In the genomic region with DNA sequence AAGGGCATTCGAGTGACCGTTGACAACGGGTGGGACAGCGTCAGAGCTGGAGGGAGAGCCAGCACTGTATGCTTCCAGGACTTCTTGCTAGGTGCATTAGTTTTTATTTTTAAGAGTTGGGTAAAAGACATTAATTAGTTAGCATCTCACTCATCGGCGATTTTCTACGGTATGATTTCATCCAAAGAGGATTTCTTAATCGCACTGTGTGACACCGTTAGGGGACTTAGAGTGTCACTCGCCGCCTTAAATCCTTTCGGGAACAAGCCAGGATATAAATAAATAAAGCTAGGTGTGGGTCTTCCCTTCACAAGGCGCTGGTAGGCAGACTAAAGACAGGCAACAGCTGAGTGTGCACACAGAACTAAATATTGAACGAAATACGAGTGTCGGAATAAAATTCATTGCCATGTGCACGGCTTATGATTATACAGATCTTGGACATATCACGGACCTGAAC, we compare ENCODE assay signal across 9 cellular contexts. TPM values are rescaled to one million over a fixed set of nuclear protein-coding genes. Genes with fewer than 3 reads are reported as not detected.
DNase-seq lines count a peak whose midpoint lies in the region; ATAC-seq and TF ChIP-seq lines count a peak whose summit lies in the region.
"Had no signal": no experiment of that assay in that cellular context is flagged by ENCODE, and none has a peak within 500 bp of the region (broad histone marks: within the 10 kb centered on the region; RNA-seq: fewer than 3 reads in every experiment).

No MANE protein-coding gene starts in this region.

- no peaks in the 10 kb centered on the region for H3K9me3 ChIP-seq in HEK293 (ENCODE audit: control insufficient read depth, insufficient read depth, low read depth, low read length)
- no peaks in the 10 kb centered on the region for H3K9me3 ChIP-seq in right atrium auricular region
- H3K9me3 ChIP-seq in sigmoid colon, result no peaks in the 10 kb centered on the region
- no peaks in the 10 kb centered on the region for H3K9me3 ChIP-seq in effector memory CD4-positive, alpha-beta T cell (ENCODE audit: control insufficient read depth, low read length)

- H3K27ac ChIP-seq in HEK293 (ENCODE audit: extremely low read depth, low read depth, low read length) (no peak overlapping the region), right atrium auricular region (peak overlapping the region; percentile 81 to 87), sigmoid colon (peak overlapping the region; percentile 89 to 96 (median 94))
- no peak overlapping the region for H3K27ac ChIP-seq in effector memory CD4-positive, alpha-beta T cell (ENCODE audit: insufficient read depth, low read length, poor library complexity, severe bottlenecking)

- CTCF ChIA-PET in HEK293 (lab: Yijun Ruan, JAX), result no interaction called here

- H3K27me3 ChIP-seq in right atrium auricular region, result no peaks in the 10 kb centered on the region
- no peaks in the 10 kb centered on the region for H3K27me3 ChIP-seq in sigmoid colon
- no peaks in the 10 kb centered on the region for H3K27me3 ChIP-seq in effector memory CD4-positive, alpha-beta T cell (replicated peaks; ENCODE audit: control insufficient read depth, insufficient read depth, low read length, poor library complexity, severe bottlenecking)

- intact Hi-C loops in sigmoid colon (cut with DNase I), result loop anchor here (2.0 to 10.0 kb wide), 6 partner anchors 64 to 386 kb away; no protein-coding TSS in a partner anchor

- WGBS in sigmoid colon, 2 donors, result 2 to 4% methylated on average over 18 of the region's 18 CpGs

- DNase-seq in right atrium auricular region (ENCODE audit: low spot score), result no peak
- DNase-seq in sigmoid colon, result peak; percentile 58
- DNase-seq in effector memory CD4-positive, alpha-beta T cell, result no peak
- DNase-seq in H4 (ENCODE audit: low spot score), result no peak
- no peak for DNase-seq in OCI-M1 (lab: John Stamatoyannopoulos, UW)
- DNase-seq in UCSD-AML1 (lab: John Stamatoyannopoulos, UW; ENCODE audit: unreplicated experiment), result no peak
- DNase-seq: effector CD4-positive, alpha-beta T cell had no signal

- no peak for TF ChIP-seq EP300 in sigmoid colon (IDR thresholded peaks at IDR 0.05)

- H3K4me3 ChIP-seq in HEK293 (ENCODE audit: low read depth, low read length), result peak overlapping the region; percentile 79
- peak overlapping the region; percentile 62 to 71 for H3K4me3 ChIP-seq in right atrium auricular region
- peak overlapping the region; percentile 73 to 88 (median 85) for H3K4me3 ChIP-seq in sigmoid colon
- no peak overlapping the region for H3K4me3 ChIP-seq in effector memory CD4-positive, alpha-beta T cell (ENCODE audit: insufficient read depth, low read depth, low read length, poor library complexity, severe bottlenecking)

- H3K36me3 ChIP-seq in HEK293 (ENCODE audit: control insufficient read depth in 2 of 2, insufficient read depth in 1 of 2, low read length in 2 of 2) (no peaks in the 10 kb centered on the region), right atrium auricular region (no peaks in the 10 kb centered on the region), sigmoid colon (no peaks in the 10 kb centered on the region)
- H3K36me3 ChIP-seq in effector memory CD4-positive, alpha-beta T cell (ENCODE audit: control insufficient read depth, insufficient read depth, low read length), result no peaks in the 10 kb centered on the region

- peak; percentile 47; the same call in 2 of the 3 replicates for ATAC-seq in SK-N-SH treated with all-trans-retinoic acid at 6 μM for 48 hours

- no peak for TF ChIP-seq POLR2A in sigmoid colon (IDR thresholded peaks at IDR 0.05)

- TF ChIP-seq CTCF in HEK293 (tag by site-specific recombination; IDR thresholded peaks at IDR 0.05), result no peak
- no peak for TF ChIP-seq CTCF in right atrium auricular region (IDR thresholded peaks at IDR 0.05)
- TF ChIP-seq CTCF in sigmoid colon (IDR thresholded peaks at IDR 0.05), result no peak

- H3K4me1 ChIP-seq in HEK293 (ENCODE audit: control insufficient read depth, insufficient read depth, low read length), result no peaks in the 10 kb centered on the region
- no peaks in the 10 kb centered on the region for H3K4me1 ChIP-seq in right atrium auricular region
- H3K4me1 ChIP-seq in sigmoid colon, result peaks cover 0 to 27% (median 4%) of the 10 kb centered on the region in 4 donors
- no peaks in the 10 kb centered on the region for H3K4me1 ChIP-seq in effector memory CD4-positive, alpha-beta T cell (ENCODE audit: control insufficient read depth, insufficient read depth, low read length, poor library complexity, severe bottlenecking)

- POLR2A ChIA-PET in HEK293 (lab: Yijun Ruan, JAX), result no interaction called here

TF ChIP-seq in HEK293, 187 proteins besides CTCF, POLR2A, EP300 and RAD21 (continues in another document):
- TF ChIP-seq ZNF366 (tag by site-specific recombination; conservative IDR thresholded peaks at IDR 0.05), result no peak
- no peak for TF ChIP-seq ZNF132 (tag by site-specific recombination; IDR thresholded peaks at IDR 0.05; ENCODE audit: borderline replicate concordance)
- TF ChIP-seq, protein P1, sequence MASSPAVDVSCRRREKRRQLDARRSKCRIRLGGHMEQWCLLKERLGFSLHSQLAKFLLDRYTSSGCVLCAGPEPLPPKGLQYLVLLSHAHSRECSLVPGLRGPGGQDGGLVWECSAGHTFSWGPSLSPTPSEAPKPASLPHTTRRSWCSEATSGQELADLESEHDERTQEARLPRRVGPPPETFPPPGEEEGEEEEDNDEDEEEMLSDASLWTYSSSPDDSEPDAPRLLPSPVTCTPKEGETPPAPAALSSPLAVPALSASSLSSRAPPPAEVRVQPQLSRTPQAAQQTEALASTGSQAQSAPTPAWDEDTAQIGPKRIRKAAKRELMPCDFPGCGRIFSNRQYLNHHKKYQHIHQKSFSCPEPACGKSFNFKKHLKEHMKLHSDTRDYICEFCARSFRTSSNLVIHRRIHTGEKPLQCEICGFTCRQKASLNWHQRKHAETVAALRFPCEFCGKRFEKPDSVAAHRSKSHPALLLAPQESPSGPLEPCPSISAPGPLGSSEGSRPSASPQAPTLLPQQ (tag by site-specific recombination; IDR thresholded peaks at IDR 0.05), result peak; percentile 98
- no peak for TF ChIP-seq ZNF2 (tag by site-specific recombination; IDR thresholded peaks at IDR 0.05)
- TF ChIP-seq ZNF433 (tag by site-specific recombination; IDR thresholded peaks at IDR 0.05; ENCODE audit: low read depth), result no peak
- TF ChIP-seq FEZF1 (tag by site-specific recombination; IDR thresholded peaks at IDR 0.05), result no peak
- 0 out of 2 replicates have a peak, but pooled peaks have one; percentile 16 for TF ChIP-seq ZBTB17 (tag by site-specific recombination; IDR thresholded peaks at IDR 0.05)
- TF ChIP-seq ZNF341 (tag by site-specific recombination; IDR thresholded peaks at IDR 0.05; ENCODE audit: low read depth), result peak; percentile 2; the same call in 1 of the 2 replicates
- no peak for TF ChIP-seq ZNF560 (tag by site-specific recombination; IDR thresholded peaks at IDR 0.05; ENCODE audit: borderline replicate concordance)
- peak; percentile 87 for TF ChIP-seq ZNF335 (tag by site-specific recombination; conservative IDR thresholded peaks at IDR 0.05)
- no peak for TF ChIP-seq ZSCAN23 (tag by site-specific recombination; IDR thresholded peaks at IDR 0.05)
- no peak; the same call in 1 of the 2 replicates for TF ChIP-seq SP7 (tag by site-specific recombination; IDR thresholded peaks at IDR 0.05)

TF ChIP-seq in SK-N-SH treated with all-trans-retinoic acid at 6 μM for 48 hours, 23 proteins besides CTCF, POLR2A, EP300 and RAD21 (continues in another document):
- no peak for TF ChIP-seq ARNTL (CRISPR knock-in tag; IDR thresholded peaks at IDR 0.05; ENCODE audit: borderline replicate concordance, low read depth)
- TF ChIP-seq TCF4 (CRISPR knock-in tag; IDR thresholded peaks at IDR 0.05; ENCODE audit: borderline replicate concordance), result no peak
- no peak for TF ChIP-seq ZC3H10 (CRISPR knock-in tag; IDR thresholded peaks at IDR 0.05)
- TF ChIP-seq CSDC2 (CRISPR knock-in tag; IDR thresholded peaks at IDR 0.05), result no peak
- TF ChIP-seq RARB (CRISPR knock-in tag; IDR thresholded peaks at IDR 0.05), result no peak
- TF ChIP-seq, protein P2, sequence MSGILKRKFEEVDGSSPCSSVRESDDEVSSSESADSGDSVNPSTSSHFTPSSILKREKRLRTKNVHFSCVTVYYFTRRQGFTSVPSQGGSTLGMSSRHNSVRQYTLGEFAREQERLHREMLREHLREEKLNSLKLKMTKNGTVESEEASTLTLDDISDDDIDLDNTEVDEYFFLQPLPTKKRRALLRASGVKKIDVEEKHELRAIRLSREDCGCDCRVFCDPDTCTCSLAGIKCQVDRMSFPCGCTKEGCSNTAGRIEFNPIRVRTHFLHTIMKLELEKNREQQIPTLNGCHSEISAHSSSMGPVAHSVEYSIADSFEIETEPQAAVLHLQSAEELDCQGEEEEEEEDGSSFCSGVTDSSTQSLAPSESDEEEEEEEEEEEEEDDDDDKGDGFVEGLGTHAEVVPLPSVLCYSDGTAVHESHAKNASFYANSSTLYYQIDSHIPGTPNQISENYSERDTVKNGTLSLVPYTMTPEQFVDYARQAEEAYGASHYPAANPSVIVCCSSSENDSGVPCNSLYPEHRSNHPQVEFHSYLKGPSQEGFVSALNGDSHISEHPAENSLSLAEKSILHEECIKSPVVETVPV (CRISPR knock-in tag; IDR thresholded peaks at IDR 0.05), result no peak
- no peak for TF ChIP-seq PPARA (CRISPR knock-in tag; IDR thresholded peaks at IDR 0.05; ENCODE audit: borderline replicate concordance)
- no peak for TF ChIP-seq ZFP3 (CRISPR knock-in tag; IDR thresholded peaks at IDR 0.05)
- no peak for TF ChIP-seq ZFP30 (CRISPR knock-in tag; IDR thresholded peaks at IDR 0.05)
- no peak for TF ChIP-seq ZNF70 (CRISPR knock-in tag; IDR thresholded peaks at IDR 0.05)
- no peak for TF ChIP-seq ZNF8 (CRISPR knock-in tag; IDR thresholded peaks at IDR 0.05)
- TF ChIP-seq BACH2 (CRISPR knock-in tag; IDR thresholded peaks at IDR 0.05; ENCODE audit: borderline replicate concordance), result no peak
- no peak for TF ChIP-seq ZNF565 (CRISPR knock-in tag; conservative IDR thresholded peaks at IDR 0.05; ENCODE audit: low read depth)

RNA-seq across cellular contexts. Expression of gene NOVA1, which starts 0.9 kb away (rescaled TPM):
- total RNA-seq in right atrium auricular region (1 to 10 TPM in 1 of 2 donors, under 1 TPM in 1; 0.93 to 5.1 TPM), sigmoid colon (10 to 100 TPM in 3 of 4 donors, 1 to 10 TPM in 1; 8.7 to 32.4 (median 27.5) TPM)
- 1 to 10 TPM in 2 of 3 donors, under 1 TPM in 1; 0.69 to 1.8 (median 1.2) TPM for polyA plus RNA-seq in sigmoid colon
- 2.2 and 7.2 TPM in 2 replicates for total RNA-seq in H4 (2014; rRNA removed; shearing (Covaris generic))

Comparison
In these comparisons a context has a peak if more than half of its experiments do, and no peak if none do; other contexts are left out.
1. H3K27ac ChIP-seq: peak in right atrium auricular region (2 of 2) and sigmoid colon (4 of 4); none in HEK293 (single experiment) and effector memory CD4-positive, alpha-beta T cell (single experiment).